ENCODE assay signal across 1 cellular context in genomic region chr6:157119502-157120027, GRCh38.
TF ChIP-seq lines count a peak whose summit lies in the region.

No MANE protein-coding gene starts in this region.

TF ChIP-seq in HepG2, 621 proteins besides CTCF, POLR2A, EP300 and RAD21 (continued from another document and continues in another):
- TF ChIP-seq TFDP2 (CRISPR knock-in tag; IDR thresholded peaks at IDR 0.05) (no peak), ZBTB7B (CRISPR knock-in tag; IDR thresholded peaks at IDR 0.05) (no peak), ATF7-NPFF (CRISPR knock-in tag; IDR thresholded peaks at IDR 0.05; ENCODE audit: low read depth) (no peak), ZNF609 (CRISPR knock-in tag; IDR thresholded peaks at IDR 0.05; ENCODE audit: borderline replicate concordance) (no peak), SOX5 (CRISPR knock-in tag; IDR thresholded peaks at IDR 0.05; ENCODE audit: borderline replicate concordance) (0 out of 2 replicates have a peak, but pooled peaks have one; percentile 7), BHLHE40 (IDR thresholded peaks at IDR 0.05; ENCODE audit: low read length) (no peak), ZNF138 (CRISPR knock-in tag; IDR thresholded peaks at IDR 0.05; ENCODE audit: low read depth) (no peak), ZNF331 (CRISPR knock-in tag; IDR thresholded peaks at IDR 0.05) (peak; percentile 22; the same call in 1 of the 2 replicates), ZNF644 (CRISPR knock-in tag; IDR thresholded peaks at IDR 0.05; ENCODE audit: low read depth) (0 out of 2 replicates have a peak, but pooled peaks have one; percentile 24), SMAD3 (CRISPR knock-in tag; IDR thresholded peaks at IDR 0.05) (no peak), ZMYM3 (CRISPR knock-in tag; IDR thresholded peaks at IDR 0.05) (peak; percentile 78), LCORL (IDR thresholded peaks at IDR 0.05) (no peak), LCORL (CRISPR knock-in tag; IDR thresholded peaks at IDR 0.05) (0 out of 2 replicates have a peak, but pooled peaks have one; percentile 33), BRCA1 (CRISPR knock-in tag; IDR thresholded peaks at IDR 0.05) (no peak), ZNF816 (CRISPR knock-in tag; IDR thresholded peaks at IDR 0.05; ENCODE audit: borderline replicate concordance) (no peak), SP4 (CRISPR knock-in tag; IDR thresholded peaks at IDR 0.05) (0 out of 2 replicates have a peak, but pooled peaks have one; percentile 7), HMG20A (CRISPR knock-in tag; IDR thresholded peaks at IDR 0.05; ENCODE audit: borderline replicate concordance) (no peak), MIER3 (CRISPR knock-in tag; IDR thresholded peaks at IDR 0.05; ENCODE audit: borderline replicate concordance) (no peak), ZKSCAN1 (IDR thresholded peaks at IDR 0.05; ENCODE audit: low read length) (peak; percentile 86), IRF1 (CRISPR knock-in tag; IDR thresholded peaks at IDR 0.05; ENCODE audit: low read depth) (no peak), ATF2 (CRISPR knock-in tag; IDR thresholded peaks at IDR 0.05) (no peak), BCL6 (CRISPR knock-in tag; IDR thresholded peaks at IDR 0.05) (no peak), ZNF749 (CRISPR knock-in tag; IDR thresholded peaks at IDR 0.05; ENCODE audit: borderline replicate concordance) (no peak), FOXA3 (CRISPR knock-in tag; IDR thresholded peaks at IDR 0.05) (peak; percentile 35; the same call in 1 of the 2 replicates), ATF6 (CRISPR knock-in tag; conservative IDR thresholded peaks at IDR 0.05) (no peak), ZBTB49 (CRISPR knock-in tag; IDR thresholded peaks at IDR 0.05; ENCODE audit: borderline replicate concordance) (no peak), TAF15 (IDR thresholded peaks at IDR 0.05; ENCODE audit: low read depth, low read length, poor library complexity, severe bottlenecking) (no peak), GZF1 (CRISPR knock-in tag; IDR thresholded peaks at IDR 0.05) (no peak), FOXA1 (IDR thresholded peaks at IDR 0.05) (no peak), FOXA1 (CRISPR knock-in tag; IDR thresholded peaks at IDR 0.05) (peak; percentile 51; the same call in 1 of the 2 replicates), HNRNPLL (IDR thresholded peaks at IDR 0.05; ENCODE audit: low read depth, low read length, poor library complexity, severe bottlenecking) (no peak), AGO2 (optimal IDR thresholded peaks at IDR 0.05; ENCODE audit: low read depth, low read length) (no peak), U2AF1 (optimal IDR thresholded peaks at IDR 0.05; ENCODE audit: low read depth, low read length) (no peak), TBX2 (CRISPR knock-in tag; IDR thresholded peaks at IDR 0.05; ENCODE audit: borderline replicate concordance) (peak; percentile 55; the same call in 1 of the 2 replicates), NFIC (IDR thresholded peaks at IDR 0.05; ENCODE audit: low read length) (no peak), PITX1 (CRISPR knock-in tag; IDR thresholded peaks at IDR 0.05) (peak; percentile 79), RXRA (CRISPR knock-in tag; IDR thresholded peaks at IDR 0.05) (peak; percentile 21; the same call in 1 of the 2 replicates), ZNF547 (CRISPR knock-in tag; IDR thresholded peaks at IDR 0.05) (no peak), AGO1 (IDR thresholded peaks at IDR 0.05; ENCODE audit: low read depth, low read length, poor library complexity, severe bottlenecking) (no peak), CEBPG (CRISPR knock-in tag; IDR thresholded peaks at IDR 0.05) (0 out of 2 replicates have a peak, but pooled peaks have one; percentile 30), POLR2G (IDR thresholded peaks at IDR 0.05; ENCODE audit: low read depth, low read length) (no peak), ZNF850 (CRISPR knock-in tag; conservative IDR thresholded peaks at IDR 0.05) (no peak), ZBTB2 (CRISPR knock-in tag; IDR thresholded peaks at IDR 0.05; ENCODE audit: low read depth) (no peak)
